ENCODE assay signal across 9 cellular contexts in the genomic region with DNA sequence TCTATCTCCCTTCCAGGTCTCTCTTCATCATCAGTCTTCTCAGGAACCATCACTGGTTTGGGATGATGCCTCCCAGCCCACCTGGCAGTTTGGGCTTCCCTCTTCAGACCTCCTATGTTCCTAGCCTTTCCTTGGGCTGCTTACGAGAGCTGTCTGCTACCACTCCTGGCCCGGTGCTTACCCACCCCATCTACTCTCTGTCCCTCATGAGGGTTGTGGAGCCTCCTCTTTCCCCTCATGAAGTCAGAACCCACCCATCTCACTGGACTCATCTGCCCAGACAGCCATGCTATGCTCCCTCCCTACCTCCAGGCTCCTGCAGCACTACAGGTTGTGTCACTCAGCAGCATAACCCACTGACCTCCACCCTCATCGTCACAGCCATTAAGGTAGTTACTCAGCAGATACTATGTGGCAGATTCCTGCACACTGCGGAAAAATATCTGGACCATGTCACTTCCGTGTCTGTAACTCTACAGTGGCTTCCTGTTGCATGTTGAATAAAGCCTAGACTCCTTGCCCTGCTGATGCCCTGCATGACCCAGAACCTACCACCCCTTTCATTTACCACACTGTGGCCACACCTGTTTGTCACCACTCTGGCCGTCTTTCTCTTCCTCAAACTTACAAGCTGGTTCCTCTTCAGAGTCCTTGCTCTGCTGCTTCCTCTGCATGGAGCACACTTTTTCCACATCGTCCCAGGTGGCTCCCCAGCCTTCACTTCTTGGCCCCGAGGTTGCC. TPM values are rescaled to one million over a fixed set of nuclear protein-coding genes. Genes with fewer than 3 reads are reported as not detected.
DNase-seq lines count a peak whose midpoint lies in the region; ATAC-seq and TF ChIP-seq lines count a peak whose summit lies in the region.
"Had no signal": no experiment of that assay in that cellular context is flagged by ENCODE, and none has a peak within 500 bp of the region (broad histone marks: within the 10 kb centered on the region; RNA-seq: fewer than 3 reads in every experiment).

No MANE protein-coding gene starts in this region.

- H3K9me3 ChIP-seq in CD4-positive, CD25-positive, alpha-beta regulatory T cell (ENCODE audit: control insufficient read depth in 2 of 2, low read length in 2 of 2): no peaks in the 10 kb centered on the region
- H3K9me3 ChIP-seq in tibial artery: no peaks in the 10 kb centered on the region

- H3K27ac Mint-ChIP-seq in CD4-positive, CD25-positive, alpha-beta regulatory T cell: peak overlapping the region; percentile 88 to 98 (median 91)
- peak overlapping the region; percentile 88 to 89 for H3K27ac Mint-ChIP-seq in activated naive CD4-positive, alpha-beta T cell treated with anti-CD3 and anti-CD28 coated beads, Interleukin-2, amount 50 U/mL, for 72 hours
- no peak overlapping the region for H3K27ac Mint-ChIP-seq in progenitor cell of endocrine pancreas

- TF ChIP-seq CTCF in progenitor cell of endocrine pancreas (IDR thresholded peaks at IDR 0.05; ENCODE audit: unreplicated experiment) (no peak), tibial artery (IDR thresholded peaks at IDR 0.05) (no peak)

- H3K4me1 ChIP-seq in CD4-positive, CD25-positive, alpha-beta regulatory T cell (ENCODE audit: control insufficient read depth, insufficient read depth, low read length, poor library complexity, severe bottlenecking): peaks cover 59% of the 10 kb centered on the region
- peaks cover 0 to 42% (median 28%) of the 10 kb centered on the region in 4 donors for H3K4me1 ChIP-seq in tibial artery

- ATAC-seq in CD4-positive, CD25-positive, alpha-beta regulatory T cell (ENCODE audit: low read depth in 2 of 2): peak; percentile 33
- ATAC-seq in GM19438 (IDR thresholded peaks at IDR 0.05; ENCODE audit: low read depth, unreplicated experiment) (peak; percentile 45), HG03521 (IDR thresholded peaks at IDR 0.05; ENCODE audit: unreplicated experiment) (peak; percentile 41)
- peak; percentile 42 to 75 for ATAC-seq in activated naive CD4-positive, alpha-beta T cell treated with anti-CD3 and anti-CD28 coated beads, Interleukin-2, amount 50 U/mL, for 72 hours

- H3K27me3 ChIP-seq in CD4-positive, CD25-positive, alpha-beta regulatory T cell (ENCODE audit: control insufficient read depth, insufficient read depth, low read length): no peaks in the 10 kb centered on the region
- H3K27me3 ChIP-seq in tibial artery: no peaks in the 10 kb centered on the region

- peak overlapping the region; percentile 95 for H3K4me3 ChIP-seq in CD4-positive, CD25-positive, alpha-beta regulatory T cell (ENCODE audit: low read depth, low read length)
- H3K4me3 ChIP-seq in tibial artery: no peak overlapping the region

- H3K4me1 Mint-ChIP-seq in CD4-positive, CD25-positive, alpha-beta regulatory T cell: peaks cover 15 to 81% (median 54%) of the 10 kb centered on the region in 4 donors
- H3K4me1 Mint-ChIP-seq in progenitor cell of endocrine pancreas (ENCODE audit: low read depth): peaks cover 19% of the 10 kb centered on the region

- H3K27me3 Mint-ChIP-seq in CD4-positive, CD25-positive, alpha-beta regulatory T cell: no peaks in the 10 kb centered on the region
- no peaks in the 10 kb centered on the region for H3K27me3 Mint-ChIP-seq in progenitor cell of endocrine pancreas

- peak overlapping the region; percentile 86 for H3K27ac ChIP-seq in CD4-positive, CD25-positive, alpha-beta regulatory T cell (ENCODE audit: insufficient read depth, low read length, poor library complexity, severe bottlenecking)
- H3K27ac ChIP-seq in tibial artery: no peak overlapping the region

- peak overlapping the region; percentile 92 to 99 (median 94) for H3K4me3 Mint-ChIP-seq in CD4-positive, CD25-positive, alpha-beta regulatory T cell
- peak overlapping the region; percentile 85 for H3K4me3 Mint-ChIP-seq in progenitor cell of endocrine pancreas (ENCODE audit: low read depth)

- peaks cover 22% of the 10 kb centered on the region for H3K36me3 Mint-ChIP-seq in CD4-positive, CD25-positive, alpha-beta regulatory T cell
- peaks cover 33 to 35% of the 10 kb centered on the region in 2 donors for H3K36me3 Mint-ChIP-seq in activated naive CD4-positive, alpha-beta T cell treated with anti-CD3 and anti-CD28 coated beads, Interleukin-2, amount 50 U/mL, for 72 hours
- H3K36me3 Mint-ChIP-seq in progenitor cell of endocrine pancreas (ENCODE audit: insufficient read depth): peaks cover 1% of the 10 kb centered on the region

- peak in 1 of 3 donors; percentile 80 for DNase-seq in CD4-positive, CD25-positive, alpha-beta regulatory T cell
- peak in 1 of 2 donors; percentile 68 for DNase-seq in activated naive CD4-positive, alpha-beta T cell treated with anti-CD3 and anti-CD28 coated beads, Interleukin-2, amount 50 U/mL, for 72 hours (ENCODE audit: low spot score in 2 of 2)
- DNase-seq in progenitor cell of endocrine pancreas (ENCODE audit: low spot score, unreplicated experiment) (no peak), NCI-H1092 treated with DMSO at 0.1 percent for 48 hours (lab: John Stamatoyannopoulos, UW) (no peak), tibial artery (no peak), HuH-7 (ENCODE audit: low spot score) (no peak)

- no peaks in the 10 kb centered on the region for H3K9me3 Mint-ChIP-seq in CD4-positive, CD25-positive, alpha-beta regulatory T cell
- H3K9me3 Mint-ChIP-seq in activated naive CD4-positive, alpha-beta T cell treated with anti-CD3 and anti-CD28 coated beads, Interleukin-2, amount 50 U/mL, for 72 hours: no peaks in the 10 kb centered on the region
- H3K9me3 Mint-ChIP-seq in progenitor cell of endocrine pancreas (ENCODE audit: low read depth): no peaks in the 10 kb centered on the region

- intact Hi-C loops in tibial artery (cut with DNase I; ENCODE audit: low total_unique reads): no loop called here

- H3K36me3 ChIP-seq in CD4-positive, CD25-positive, alpha-beta regulatory T cell (ENCODE audit: control insufficient read depth, insufficient read depth, low read length): peaks cover 29% of the 10 kb centered on the region
- peaks cover 18 to 38% (median 22%) of the 10 kb centered on the region in 3 donors for H3K36me3 ChIP-seq in tibial artery

RNA-seq across cellular contexts. Expression of a gene that starts 2.0 kb away (rescaled TPM):
- total RNA-seq in CD4-positive, CD25-positive, alpha-beta regulatory T cell: 104 TPM
- 100 to 1,000 TPM; 138 to 206 (median 186) TPM for polyA plus RNA-seq in CD4-positive, CD25-positive, alpha-beta regulatory T cell
- 100 to 1,000 TPM in 1 of 2 donors, 10 to 100 TPM in 1; 75.3 to 123 TPM for total RNA-seq in activated naive CD4-positive, alpha-beta T cell treated with anti-CD3 and anti-CD28 coated beads, Interleukin-2, amount 50 U/mL, for 72 hours
- total RNA-seq in progenitor cell of endocrine pancreas: 68.0 and 68.3 TPM in 2 replicates

RNA-seq across cellular contexts. Expression of a gene that starts 18.9 kb away (rescaled TPM):
- 1.1 TPM for total RNA-seq in CD4-positive, CD25-positive, alpha-beta regulatory T cell
- not detected for polyA plus RNA-seq in CD4-positive, CD25-positive, alpha-beta regulatory T cell
- 1 to 10 TPM in 1 of 2 donors, under 1 TPM in 1; 0.64 to 1.0 TPM for total RNA-seq in activated naive CD4-positive, alpha-beta T cell treated with anti-CD3 and anti-CD28 coated beads, Interleukin-2, amount 50 U/mL, for 72 hours
- 1.8 and 2.5 TPM in 2 replicates for total RNA-seq in progenitor cell of endocrine pancreas
- total RNA-seq: pulmonary artery endothelial cell had no signal

RNA-seq across cellular contexts. Expression of a gene that starts 35.8 kb away (rescaled TPM):
- 38.0 TPM for total RNA-seq in CD4-positive, CD25-positive, alpha-beta regulatory T cell
- polyA plus RNA-seq in CD4-positive, CD25-positive, alpha-beta regulatory T cell: 10 to 100 TPM; 14.8 to 22.3 (median 20.2) TPM
- total RNA-seq in activated naive CD4-positive, alpha-beta T cell treated with anti-CD3 and anti-CD28 coated beads, Interleukin-2, amount 50 U/mL, for 72 hours: 10 to 100 TPM; 35.7 to 37.2 TPM
- total RNA-seq in progenitor cell of endocrine pancreas: 33.3 and 33.8 TPM in 2 replicates

RNA-seq across cellular contexts. Expression of a gene that starts 48.8 kb away (rescaled TPM):
- total RNA-seq in CD4-positive, CD25-positive, alpha-beta regulatory T cell: not detected
- under 1 TPM; 0.08 to 0.17 (median 0.11) TPM for polyA plus RNA-seq in CD4-positive, CD25-positive, alpha-beta regulatory T cell
- not detected for total RNA-seq in activated naive CD4-positive, alpha-beta T cell treated with anti-CD3 and anti-CD28 coated beads, Interleukin-2, amount 50 U/mL, for 72 hours
- not detected in 2 replicates for total RNA-seq in progenitor cell of endocrine pancreas
- total RNA-seq: pulmonary artery endothelial cell had no signal

RNA-seq across cellular contexts. Expression of a gene that starts 57.7 kb away (rescaled TPM):
- 4.1 TPM for total RNA-seq in CD4-positive, CD25-positive, alpha-beta regulatory T cell
- polyA plus RNA-seq in CD4-positive, CD25-positive, alpha-beta regulatory T cell: 1 to 10 TPM in 1 of 4 donors, under 1 TPM in 3; 0.51 to 1.7 (median 0.89) TPM
- total RNA-seq in activated naive CD4-positive, alpha-beta T cell treated with anti-CD3 and anti-CD28 coated beads, Interleukin-2, amount 50 U/mL, for 72 hours: 10 to 100 TPM; 14.6 to 26.9 TPM
- total RNA-seq in progenitor cell of endocrine pancreas: 52.2 and 57.5 TPM in 2 replicates
